Comparison of ENCODE assay signal across 1 cellular context in the genomic region with DNA sequence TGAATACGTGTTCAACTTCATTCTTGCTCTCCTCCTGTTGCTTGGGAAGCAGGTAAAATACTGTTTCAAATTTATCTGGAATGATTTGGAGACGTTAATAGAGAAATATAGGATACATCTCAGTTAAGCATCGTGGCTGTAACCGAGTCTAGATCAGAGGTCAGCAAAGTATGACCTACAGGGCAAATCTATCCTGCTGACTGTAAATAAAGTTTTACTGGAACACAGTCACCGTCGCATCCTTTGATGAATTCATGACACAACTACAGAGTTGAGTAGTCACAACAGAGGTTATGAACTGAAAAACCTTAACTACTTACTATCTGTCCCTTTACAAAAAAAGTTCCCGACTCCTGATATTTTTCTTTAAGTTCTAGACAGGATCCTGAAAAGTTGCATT.
TF ChIP-seq lines count a peak whose summit lies in the region.

No MANE protein-coding gene starts in this region.

TF ChIP-seq in HepG2, 621 proteins besides CTCF, POLR2A, EP300 and RAD21 (continued from another document):
- TF ChIP-seq, protein P1, sequence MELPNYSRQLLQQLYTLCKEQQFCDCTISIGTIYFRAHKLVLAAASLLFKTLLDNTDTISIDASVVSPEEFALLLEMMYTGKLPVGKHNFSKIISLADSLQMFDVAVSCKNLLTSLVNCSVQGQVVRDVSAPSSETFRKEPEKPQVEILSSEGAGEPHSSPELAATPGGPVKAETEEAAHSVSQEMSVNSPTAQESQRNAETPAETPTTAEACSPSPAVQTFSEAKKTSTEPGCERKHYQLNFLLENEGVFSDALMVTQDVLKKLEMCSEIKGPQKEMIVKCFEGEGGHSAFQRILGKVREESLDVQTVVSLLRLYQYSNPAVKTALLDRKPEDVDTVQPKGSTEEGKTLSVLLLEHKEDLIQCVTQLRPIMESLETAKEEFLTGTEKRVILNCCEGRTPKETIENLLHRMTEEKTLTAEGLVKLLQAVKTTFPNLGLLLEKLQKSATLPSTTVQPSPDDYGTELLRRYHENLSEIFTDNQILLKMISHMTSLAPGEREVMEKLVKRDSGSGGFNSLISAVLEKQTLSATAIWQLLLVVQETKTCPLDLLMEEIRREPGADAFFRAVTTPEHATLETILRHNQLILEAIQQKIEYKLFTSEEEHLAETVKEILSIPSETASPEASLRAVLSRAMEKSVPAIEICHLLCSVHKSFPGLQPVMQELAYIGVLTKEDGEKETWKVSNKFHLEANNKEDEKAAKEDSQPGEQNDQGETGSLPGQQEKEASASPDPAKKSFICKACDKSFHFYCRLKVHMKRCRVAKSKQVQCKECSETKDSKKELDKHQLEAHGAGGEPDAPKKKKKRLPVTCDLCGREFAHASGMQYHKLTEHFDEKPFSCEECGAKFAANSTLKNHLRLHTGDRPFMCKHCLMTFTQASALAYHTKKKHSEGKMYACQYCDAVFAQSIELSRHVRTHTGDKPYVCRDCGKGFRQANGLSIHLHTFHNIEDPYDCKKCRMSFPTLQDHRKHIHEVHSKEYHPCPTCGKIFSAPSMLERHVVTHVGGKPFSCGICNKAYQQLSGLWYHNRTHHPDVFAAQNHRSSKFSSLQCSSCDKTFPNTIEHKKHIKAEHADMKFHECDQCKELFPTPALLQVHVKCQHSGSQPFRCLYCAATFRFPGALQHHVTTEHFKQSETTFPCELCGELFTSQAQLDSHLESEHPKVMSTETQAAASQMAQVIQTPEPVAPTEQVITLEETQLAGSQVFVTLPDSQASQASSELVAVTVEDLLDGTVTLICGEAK (IDR thresholded peaks at IDR 0.05): no peak
- TF ChIP-seq, protein P1 (CRISPR knock-in tag; IDR thresholded peaks at IDR 0.05): peak; percentile 34; the same call in 1 of the 2 replicates
- TF ChIP-seq, protein P2, sequence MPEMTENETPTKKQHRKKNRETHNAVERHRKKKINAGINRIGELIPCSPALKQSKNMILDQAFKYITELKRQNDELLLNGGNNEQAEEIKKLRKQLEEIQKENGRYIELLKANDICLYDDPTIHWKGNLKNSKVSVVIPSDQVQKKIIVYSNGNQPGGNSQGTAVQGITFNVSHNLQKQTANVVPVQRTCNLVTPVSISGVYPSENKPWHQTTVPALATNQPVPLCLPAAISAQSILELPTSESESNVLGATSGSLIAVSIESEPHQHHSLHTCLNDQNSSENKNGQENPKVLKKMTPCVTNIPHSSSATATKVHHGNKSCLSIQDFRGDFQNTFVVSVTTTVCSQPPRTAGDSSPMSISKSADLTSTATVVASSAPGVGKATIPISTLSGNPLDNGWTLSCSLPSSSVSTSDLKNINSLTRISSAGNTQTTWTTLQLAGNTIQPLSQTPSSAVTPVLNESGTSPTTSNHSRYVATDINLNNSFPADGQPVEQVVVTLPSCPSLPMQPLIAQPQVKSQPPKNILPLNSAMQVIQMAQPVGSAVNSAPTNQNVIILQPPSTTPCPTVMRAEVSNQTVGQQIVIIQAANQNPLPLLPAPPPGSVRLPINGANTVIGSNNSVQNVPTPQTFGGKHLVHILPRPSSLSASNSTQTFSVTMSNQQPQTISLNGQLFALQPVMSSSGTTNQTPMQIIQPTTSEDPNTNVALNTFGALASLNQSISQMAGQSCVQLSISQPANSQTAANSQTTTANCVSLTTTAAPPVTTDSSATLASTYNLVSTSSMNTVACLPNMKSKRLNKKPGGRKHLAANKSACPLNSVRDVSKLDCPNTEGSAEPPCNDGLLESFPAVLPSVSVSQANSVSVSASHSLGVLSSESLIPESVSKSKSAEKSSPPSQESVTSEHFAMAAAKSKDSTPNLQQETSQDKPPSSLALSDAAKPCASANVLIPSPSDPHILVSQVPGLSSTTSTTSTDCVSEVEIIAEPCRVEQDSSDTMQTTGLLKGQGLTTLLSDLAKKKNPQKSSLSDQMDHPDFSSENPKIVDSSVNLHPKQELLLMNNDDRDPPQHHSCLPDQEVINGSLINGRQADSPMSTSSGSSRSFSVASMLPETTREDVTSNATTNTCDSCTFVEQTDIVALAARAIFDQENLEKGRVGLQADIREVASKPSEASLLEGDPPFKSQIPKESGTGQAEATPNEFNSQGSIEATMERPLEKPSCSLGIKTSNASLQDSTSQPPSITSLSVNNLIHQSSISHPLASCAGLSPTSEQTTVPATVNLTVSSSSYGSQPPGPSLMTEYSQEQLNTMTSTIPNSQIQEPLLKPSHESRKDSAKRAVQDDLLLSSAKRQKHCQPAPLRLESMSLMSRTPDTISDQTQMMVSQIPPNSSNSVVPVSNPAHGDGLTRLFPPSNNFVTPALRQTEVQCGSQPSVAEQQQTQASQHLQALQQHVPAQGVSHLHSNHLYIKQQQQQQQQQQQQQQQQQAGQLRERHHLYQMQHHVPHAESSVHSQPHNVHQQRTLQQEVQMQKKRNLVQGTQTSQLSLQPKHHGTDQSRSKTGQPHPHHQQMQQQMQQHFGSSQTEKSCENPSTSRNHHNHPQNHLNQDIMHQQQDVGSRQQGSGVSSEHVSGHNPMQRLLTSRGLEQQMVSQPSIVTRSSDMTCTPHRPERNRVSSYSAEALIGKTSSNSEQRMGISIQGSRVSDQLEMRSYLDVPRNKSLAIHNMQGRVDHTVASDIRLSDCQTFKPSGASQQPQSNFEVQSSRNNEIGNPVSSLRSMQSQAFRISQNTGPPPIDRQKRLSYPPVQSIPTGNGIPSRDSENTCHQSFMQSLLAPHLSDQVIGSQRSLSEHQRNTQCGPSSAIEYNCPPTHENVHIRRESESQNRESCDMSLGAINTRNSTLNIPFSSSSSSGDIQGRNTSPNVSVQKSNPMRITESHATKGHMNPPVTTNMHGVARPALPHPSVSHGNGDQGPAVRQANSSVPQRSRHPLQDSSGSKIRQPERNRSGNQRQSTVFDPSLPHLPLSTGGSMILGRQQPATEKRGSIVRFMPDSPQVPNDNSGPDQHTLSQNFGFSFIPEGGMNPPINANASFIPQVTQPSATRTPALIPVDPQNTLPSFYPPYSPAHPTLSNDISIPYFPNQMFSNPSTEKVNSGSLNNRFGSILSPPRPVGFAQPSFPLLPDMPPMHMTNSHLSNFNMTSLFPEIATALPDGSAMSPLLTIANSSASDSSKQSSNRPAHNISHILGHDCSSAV (CRISPR knock-in tag; IDR thresholded peaks at IDR 0.05; ENCODE audit: borderline replicate concordance): no peak
TF ChIP-seq in HepG2: peak in this region for 3.
